ENCODE assay signal across 1 cellular context in the genomic region with DNA sequence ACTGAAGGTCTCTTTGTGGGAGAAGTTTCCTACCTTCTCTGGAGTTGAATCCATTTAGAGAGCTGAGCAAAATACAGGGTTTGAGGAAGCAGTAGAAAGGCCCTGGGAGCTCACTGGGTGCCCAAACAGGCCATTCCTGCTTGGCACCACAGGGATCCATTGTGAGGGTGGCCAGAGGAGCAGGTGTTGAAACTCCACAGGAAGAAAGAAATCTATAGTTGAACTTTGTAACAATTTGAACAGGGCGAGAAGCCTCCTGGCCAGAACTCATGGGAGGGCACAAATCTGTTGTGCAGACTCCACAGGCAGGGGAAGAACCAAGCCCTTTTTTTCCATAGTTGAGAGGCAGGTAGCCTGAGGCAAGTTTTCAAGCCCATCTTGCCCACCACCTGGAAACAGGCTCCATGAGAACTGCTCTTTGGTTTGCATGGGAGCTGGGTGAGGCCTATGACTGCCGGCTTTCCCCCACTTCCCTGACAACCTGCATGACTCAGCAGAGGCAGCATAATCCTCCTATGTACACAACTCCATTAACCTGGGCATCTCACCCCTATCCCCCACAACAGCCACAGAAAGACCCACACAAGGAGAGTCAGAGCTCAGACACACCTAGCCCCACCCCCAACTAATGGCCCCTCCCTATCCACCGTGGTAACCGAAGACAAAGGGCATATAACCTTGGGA.
TF ChIP-seq lines count a peak whose summit lies in the region.

No MANE protein-coding gene starts in this region.

TF ChIP-seq in HepG2, 621 proteins besides CTCF, POLR2A, EP300 and RAD21 (continued from another document):
- TF ChIP-seq SNAI1 (CRISPR knock-in tag; IDR thresholded peaks at IDR 0.05; ENCODE audit: borderline replicate concordance), result no peak
- TF ChIP-seq, protein P1, sequence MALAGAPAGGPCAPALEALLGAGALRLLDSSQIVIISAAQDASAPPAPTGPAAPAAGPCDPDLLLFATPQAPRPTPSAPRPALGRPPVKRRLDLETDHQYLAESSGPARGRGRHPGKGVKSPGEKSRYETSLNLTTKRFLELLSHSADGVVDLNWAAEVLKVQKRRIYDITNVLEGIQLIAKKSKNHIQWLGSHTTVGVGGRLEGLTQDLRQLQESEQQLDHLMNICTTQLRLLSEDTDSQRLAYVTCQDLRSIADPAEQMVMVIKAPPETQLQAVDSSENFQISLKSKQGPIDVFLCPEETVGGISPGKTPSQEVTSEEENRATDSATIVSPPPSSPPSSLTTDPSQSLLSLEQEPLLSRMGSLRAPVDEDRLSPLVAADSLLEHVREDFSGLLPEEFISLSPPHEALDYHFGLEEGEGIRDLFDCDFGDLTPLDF (CRISPR knock-in tag; IDR thresholded peaks at IDR 0.05), result no peak
- TF ChIP-seq NFATC3 (CRISPR knock-in tag; IDR thresholded peaks at IDR 0.05), result no peak
- no peak for TF ChIP-seq CAMTA2 (CRISPR knock-in tag; IDR thresholded peaks at IDR 0.05; ENCODE audit: borderline replicate concordance)
- TF ChIP-seq ZNF747 (CRISPR knock-in tag; IDR thresholded peaks at IDR 0.05; ENCODE audit: borderline replicate concordance), result no peak
- TF ChIP-seq ELF4 (CRISPR knock-in tag; IDR thresholded peaks at IDR 0.05; ENCODE audit: borderline replicate concordance), result no peak
- no peak for TF ChIP-seq FIP1L1 (IDR thresholded peaks at IDR 0.05; ENCODE audit: borderline replicate concordance, insufficient read depth, low read depth, low read length)
- TF ChIP-seq ARNT2 (CRISPR knock-in tag; IDR thresholded peaks at IDR 0.05; ENCODE audit: low read depth), result no peak
- TF ChIP-seq PAF1 (CRISPR knock-in tag; IDR thresholded peaks at IDR 0.05), result no peak
- no peak for TF ChIP-seq SRY (CRISPR knock-in tag; IDR thresholded peaks at IDR 0.05)
- TF ChIP-seq EZH2 (conservative IDR thresholded peaks at IDR 0.05; ENCODE audit: low read depth, low read length), result no peak
- no peak for TF ChIP-seq KAT8 (CRISPR knock-in tag; IDR thresholded peaks at IDR 0.05)
- TF ChIP-seq SMAD1 (CRISPR knock-in tag; IDR thresholded peaks at IDR 0.05; ENCODE audit: borderline replicate concordance, low read depth), result no peak
- no peak for TF ChIP-seq ZNF33B (CRISPR knock-in tag; IDR thresholded peaks at IDR 0.05)
- no peak for TF ChIP-seq ZFYVE20 (CRISPR knock-in tag; IDR thresholded peaks at IDR 0.05; ENCODE audit: borderline replicate concordance, low read depth)
